11 cellular contexts compared by ENCODE assay signal in genomic region chr20:47349365-47350180, GRCh38. TPM values are rescaled to one million over a fixed set of nuclear protein-coding genes. Genes with fewer than 3 reads are reported as not detected.
DNase-seq lines count a peak whose midpoint lies in the region; ATAC-seq and TF ChIP-seq lines count a peak whose summit lies in the region.
"Had no signal": no experiment of that assay in that cellular context is flagged by ENCODE, and none has a peak within 500 bp of the region (broad histone marks: within the 10 kb centered on the region; RNA-seq: fewer than 3 reads in every experiment).

No MANE protein-coding gene starts in this region.

- intact Hi-C loops in PC-9 (cut with micrococcal nuclease; ENCODE audit: unreplicated experiment) (no loop called here), prostate gland (cut with DNase I) (no loop called here)

- H3K79me2 ChIP-seq in DOHH2 (ENCODE audit: control insufficient read depth, low read length), result peaks cover 100% of the 10 kb centered on the region
- H3K79me2 ChIP-seq in PC-9 (ENCODE audit: low read depth), result peaks cover 98% of the 10 kb centered on the region

- no peaks in the 10 kb centered on the region for H3K9me2 ChIP-seq in DOHH2 (replicated peaks; ENCODE audit: control insufficient read depth, low read length)
- no peaks in the 10 kb centered on the region for H3K9me2 ChIP-seq in PC-9 (ENCODE audit: insufficient read depth)

- CTCF ChIA-PET in PC-9 (lab: Charles Lee), result no interaction called here

- H4K20me1 ChIP-seq in DOHH2 (ENCODE audit: control insufficient read depth, insufficient read depth, low read depth, low read length) (peaks cover 11% of the 10 kb centered on the region), PC-9 (ENCODE audit: insufficient read depth) (peaks cover 4% of the 10 kb centered on the region; the same call in 1 of the 2 replicates)

- no TSS peak for BruUV-seq in PC-9 (replicated peaks; lab: Mats Ljungman, UMichigan)

- H3K27ac ChIP-seq in DOHH2 (ENCODE audit: low read depth, low read length) (peak overlapping the region; percentile 93), PC-9 (no peak overlapping the region), prostate gland (peak overlapping the region; percentile 74 to 99), WERI-Rb-1 (no peak overlapping the region)

- H3K27me3 ChIP-seq in DOHH2 (ENCODE audit: control insufficient read depth, low read length) (no peaks in the 10 kb centered on the region), PC-9 (ENCODE audit: insufficient read depth, low read depth) (no peaks in the 10 kb centered on the region), prostate gland (replicated peaks; ENCODE audit: insufficient read depth) (no peaks in the 10 kb centered on the region), WERI-Rb-1 (ENCODE audit: insufficient read depth, low read depth, severe bottlenecking) (no peaks in the 10 kb centered on the region)

- H3K4me3 ChIP-seq in DOHH2 (ENCODE audit: low read length) (peak overlapping the region; percentile 89), PC-9 (no peak overlapping the region), prostate gland (no peak overlapping the region), WERI-Rb-1 (ENCODE audit: low read depth, low read length) (no peak overlapping the region)

- H3K4me2 ChIP-seq in DOHH2 (ENCODE audit: low read length) (peak overlapping the region; percentile 92), PC-9 (peak overlapping the region; percentile 96; the same call in 1 of the 2 replicates)

- ATAC-seq in HG03196 (IDR thresholded peaks at IDR 0.05; ENCODE audit: unreplicated experiment) (no peak), GM21619 (IDR thresholded peaks at IDR 0.05; ENCODE audit: unreplicated experiment) (no peak)

- POLR2A ChIA-PET in PC-9 (lab: Charles Lee; ENCODE audit: unreplicated experiment), result no interaction called here

- H3F3A ChIP-seq in DOHH2 (ENCODE audit: control insufficient read depth, insufficient read depth) (peaks cover 15% of the 10 kb centered on the region), PC-9 (ENCODE audit: insufficient read depth, low read depth) (peaks cover 5% of the 10 kb centered on the region; the same call in 1 of the 2 replicates)

- H3K36me3 ChIP-seq in DOHH2 (ENCODE audit: control insufficient read depth, low read length), result peaks cover 86% of the 10 kb centered on the region
- H3K36me3 ChIP-seq in PC-9 (ENCODE audit: low read depth), result peaks cover 65% of the 10 kb centered on the region
- H3K36me3 ChIP-seq in prostate gland, result no peaks in the 10 kb centered on the region
- peaks cover 42% of the 10 kb centered on the region for H3K36me3 ChIP-seq in WERI-Rb-1

- DNase-seq in PC-9 (no peak), fibroblast of gingiva (ENCODE audit: low read depth) (peak; percentile 49), prostate gland (ENCODE audit: low spot score) (no peak), HUDEP-2 (lab: John Stamatoyannopoulos, UW; ENCODE audit: unreplicated experiment in 76 of 76) (no peak), WERI-Rb-1 (no peak)
- DNase-seq: activated CD8-positive, alpha-beta T cell treated with anti-CD3 and anti-CD28 coated beads, Interleukin-2, amount 10 ng/mL, durations not matched to agents 7 days and 5 days; EL; natural killer cell had no signal

- TF ChIP-seq CTCF in DOHH2 (IDR thresholded peaks at IDR 0.05; ENCODE audit: low read depth, low read length, poor library complexity, severe bottlenecking), result no peak
- TF ChIP-seq CTCF in PC-9 (conservative IDR thresholded peaks at IDR 0.05), result no peak
- no peak for TF ChIP-seq CTCF in prostate gland (IDR thresholded peaks at IDR 0.05)
- TF ChIP-seq CTCF in WERI-Rb-1 (IDR thresholded peaks at IDR 0.05; ENCODE audit: low read depth, low read length), result no peak

- no peak for TF ChIP-seq POLR2A in prostate gland (IDR thresholded peaks at IDR 0.05)

- peaks cover 71% of the 10 kb centered on the region for H3K4me1 ChIP-seq in DOHH2 (ENCODE audit: control insufficient read depth, low read length)
- peaks cover 60% of the 10 kb centered on the region for H3K4me1 ChIP-seq in PC-9 (replicated peaks; ENCODE audit: insufficient read depth)
- H3K4me1 ChIP-seq in prostate gland (replicated peaks), result peaks cover 30% of the 10 kb centered on the region

- 17% methylated on average over 7 of the region's 7 CpGs for WGBS in prostate gland

- no peak overlapping the region for H2AFZ ChIP-seq in PC-9

- H3K9me3 ChIP-seq in DOHH2 (ENCODE audit: control insufficient read depth, insufficient read depth, low read length) (no peaks in the 10 kb centered on the region), PC-9 (ENCODE audit: insufficient read depth, low read depth) (no peaks in the 10 kb centered on the region), prostate gland (no peaks in the 10 kb centered on the region), WERI-Rb-1 (ENCODE audit: severe bottlenecking) (no peaks in the 10 kb centered on the region)

RNA-seq across cellular contexts. Expression of gene ZMYND8, which starts 6.9 kb away (rescaled TPM):
- total RNA-seq in PC-9 (2021), result 72.3 and 107 TPM in 2 replicates
- 10 to 100 TPM; 19.9 to 70.9 TPM for total RNA-seq in prostate gland

Comparison
In these comparisons a context has a peak if more than half of its experiments do, and no peak if none do; other contexts are left out.
1. H3K27ac ChIP-seq: peak in DOHH2 (single experiment) and prostate gland (2 of 2); none in PC-9 (single experiment) and WERI-Rb-1 (single experiment).